In genomic region chr14:20682127-20682434, GRCh38 we compare ENCODE assay signal across 8 cellular contexts. TPM values are rescaled to one million over a fixed set of nuclear protein-coding genes. Genes with fewer than 3 reads are reported as not detected.
DNase-seq lines count a peak whose midpoint lies in the region; ATAC-seq and TF ChIP-seq lines count a peak whose summit lies in the region.

No MANE protein-coding gene starts in this region.

- TF ChIP-seq CTCF in heart right ventricle (IDR thresholded peaks at IDR 0.05) (peak in 2 of 9 donors; percentile 29 to 44), uterus (IDR thresholded peaks at IDR 0.05) (no peak)

- TF ChIP-seq POLR2A in uterus (IDR thresholded peaks at IDR 0.05), result no peak

- H3K4me3 ChIP-seq in heart right ventricle (peak overlapping the region; percentile 67 to 99 (median 89)), mononuclear cell (ENCODE audit: low read length) (peak overlapping the region; percentile 93), uterus (peak overlapping the region; percentile 79 to 98)

- no peaks in the 10 kb centered on the region for H3K27me3 ChIP-seq in heart right ventricle
- H3K27me3 ChIP-seq in mononuclear cell (ENCODE audit: insufficient read depth, low read length), result no peaks in the 10 kb centered on the region
- H3K27me3 ChIP-seq in uterus, result no peaks in the 10 kb centered on the region

- 0 to 1% methylated on average over 11 of the region's 11 CpGs for WGBS in heart right ventricle, 2 donors

- H3K9me3 ChIP-seq in heart right ventricle (no peaks in the 10 kb centered on the region), mononuclear cell (ENCODE audit: low read depth, low read length) (no peaks in the 10 kb centered on the region), uterus (no peaks in the 10 kb centered on the region)

- intact Hi-C loops in heart right ventricle (cut with DNase I), result loop anchor here (1.0 to 10.0 kb wide), 19 partner anchors 50 to 423 kb away; partner anchors contain the start of genes PIP4P1 (in 5 of the 10), CCNB1IP1 (in 4 of the 10), TEP1 (in 4 of the 10) and PARP2 (in 3 of the 10)
- intact Hi-C loops in left cardiac atrium (cut with DNase I), result loop anchor here (5.0 to 10.0 kb wide), 5 partner anchors 55 to 340 kb away; partner anchors contain the start of genes APEX1 (in 1 of the 2), OSGEP (in 1 of the 2), PARP2 (in 1 of the 2) and TEP1 (in 1 of the 2)
- intact Hi-C loops in uterus (cut with DNase I; ENCODE audit: low total_unique reads), result loop anchor here (2.0 kb wide), 1 partner anchor 67 kb away; no protein-coding TSS in a partner anchor

- H3K27ac ChIP-seq in heart right ventricle (peak overlapping the region; percentile 98 to 100 (median 100)), cingulate gyrus (ENCODE audit: low read depth, low read length) (peak overlapping the region; percentile 100), uterus (peak overlapping the region; percentile 100)

- no peak for ATAC-seq in heart right ventricle
- ATAC-seq in left cardiac atrium, result no peak

- H3K36me3 ChIP-seq in heart right ventricle, result no peaks in the 10 kb centered on the region
- H3K36me3 ChIP-seq in uterus, result no peaks in the 10 kb centered on the region

- no peak for DNase-seq in heart right ventricle
- no peak for DNase-seq in left cardiac atrium
- DNase-seq in uterus, result no peak
- no peak for DNase-seq in activated CD4-positive, alpha-beta T cell treated with anti-CD3 and anti-CD28 coated beads for 1 hour
- no peak for DNase-seq in HuH-7.5 (ENCODE audit: low spot score)
- DNase-seq in germinal center (ENCODE audit: low spot score), result no peak

- H3K4me1 ChIP-seq in heart right ventricle, result peaks cover 0 to 62% (median 16%) of the 10 kb centered on the region in 9 donors
- peaks cover 61% of the 10 kb centered on the region for H3K4me1 ChIP-seq in mononuclear cell (ENCODE audit: insufficient read depth, low read length)
- no peaks in the 10 kb centered on the region for H3K4me1 ChIP-seq in uterus

RNA-seq across cellular contexts. Expression of gene RNASE4, which starts 2.3 kb away (rescaled TPM):
- 10 to 100 TPM in 2 of 10 donors, 1 to 10 TPM in 8; 2.3 to 13.6 (median 4.4) TPM for total RNA-seq in heart right ventricle
- 10 to 100 TPM; 11.2 to 16.2 TPM for polyA plus RNA-seq in heart right ventricle
- total RNA-seq in left cardiac atrium, result 10 to 100 TPM; 15.9 to 20.8 TPM
- 5.7 TPM for total RNA-seq in mononuclear cell
- 100 to 1,000 TPM in 1 of 4 donors, 10 to 100 TPM in 3; 26.3 to 159 (median 76.3) TPM for total RNA-seq in uterus

RNA-seq across cellular contexts. Expression of gene ANG, which starts 6.5 kb away (rescaled TPM):
- 1 to 10 TPM in 9 of 10 donors, under 1 TPM in 1; 0.79 to 4.1 (median 2.2) TPM for total RNA-seq in heart right ventricle
- polyA plus RNA-seq in heart right ventricle, result 1 to 10 TPM; 5.4 to 7.0 TPM
- 10 to 100 TPM in 1 of 2 donors, 1 to 10 TPM in 1; 7.1 to 13.0 TPM for total RNA-seq in left cardiac atrium
- 1.3 TPM for total RNA-seq in mononuclear cell
- total RNA-seq in uterus, result 10 to 100 TPM in 3 of 4 donors, 1 to 10 TPM in 1; 4.2 to 20.8 (median 12.2) TPM

RNA-seq across cellular contexts. Expression of gene OR6S1, which starts 40.6 kb away (rescaled TPM):
- total RNA-seq in heart right ventricle (not detected), left cardiac atrium (not detected), mononuclear cell (not detected), uterus (not detected)
- polyA plus RNA-seq in heart right ventricle, result not detected
